ENCODE assay signal across 8 cellular contexts in genomic region chr12:53078425-53079225, GRCh38. TPM values are rescaled to one million over a fixed set of nuclear protein-coding genes. Genes with fewer than 3 reads are reported as not detected.
DNase-seq lines count a peak whose midpoint lies in the region; ATAC-seq lines count a peak whose summit lies in the region.

No MANE protein-coding gene starts in this region.

- H3K4me3 ChIP-seq in mucosa of stomach (ENCODE audit: low read length) = peak overlapping the region; percentile 84

- peak overlapping the region; percentile 87 for H3K27ac ChIP-seq in cingulate gyrus (ENCODE audit: low read depth, low read length)

- H3K27me3 ChIP-seq in mucosa of stomach (ENCODE audit: control insufficient read depth, insufficient read depth, low read length) = no peaks in the 10 kb centered on the region

- ATAC-seq in HG03045 (IDR thresholded peaks at IDR 0.05; ENCODE audit: unreplicated experiment) (peak; percentile 26), HG02798 (IDR thresholded peaks at IDR 0.05; ENCODE audit: poor library complexity, unreplicated experiment) (no peak)

- H3K4me1 ChIP-seq in mucosa of stomach (ENCODE audit: control insufficient read depth, insufficient read depth, low read length) = peaks cover 29% of the 10 kb centered on the region

- DNase-seq in SIG-M5 treated with dmso at 0.1 percent for 504 hours (lab: John Stamatoyannopoulos, UW; ENCODE audit: unreplicated experiment) (peak; percentile 35), SIG-M5 (lab: John Stamatoyannopoulos, UW) (no peak), RPMI7951 (ENCODE audit: low read depth) (peak; percentile 25), NCI-H774 (lab: John Stamatoyannopoulos, UW) (no peak)

- H3K9ac ChIP-seq in mucosa of stomach (ENCODE audit: low read length) = peak overlapping the region; percentile 78

- no peaks in the 10 kb centered on the region for H3K9me3 ChIP-seq in mucosa of stomach (ENCODE audit: control insufficient read depth, low read length)

- peaks cover 11% of the 10 kb centered on the region for H3K36me3 ChIP-seq in mucosa of stomach (ENCODE audit: control insufficient read depth, insufficient read depth, low read length)

RNA-seq across cellular contexts. Expression of gene SPRYD3, which starts 0.6 kb away (rescaled TPM):
- 10.6 and 16.7 TPM in 2 replicates for total RNA-seq in RPMI7951 (2014; rRNA removed; shearing (Covaris generic))

RNA-seq across cellular contexts. Expression of gene IGFBP6, which starts 18.8 kb away (rescaled TPM):
- total RNA-seq in RPMI7951 (2014; rRNA removed; shearing (Covaris generic)) = 103 and 132 TPM in 2 replicates

RNA-seq across cellular contexts. Expression of gene SOAT2, which starts 24.7 kb away (rescaled TPM):
- total RNA-seq in RPMI7951 (2014; rRNA removed; shearing (Covaris generic)) = not detected in 2 replicates

RNA-seq across cellular contexts. Expression of gene TNS2, which starts 28.8 kb away (rescaled TPM):
- 6.1 and 10.5 TPM in 2 replicates for total RNA-seq in RPMI7951 (2014; rRNA removed; shearing (Covaris generic))

Comparison
In these comparisons a context has a peak if more than half of its experiments do, and no peak if none do; other contexts are left out.
1. DNase-seq: peak in SIG-M5 treated with dmso at 0.1 percent for 504 hours (single experiment) and RPMI7951 (single experiment); none in SIG-M5 (single experiment) and NCI-H774 (single experiment).